Comparison of ENCODE assay signal across 8 cellular contexts in genomic region chr12:119876761-119877638, GRCh38. TPM values are rescaled to one million over a fixed set of nuclear protein-coding genes. Genes with fewer than 3 reads are reported as not detected.
A peak's percentile ranks its signal among the peaks of the same experiment; 100 is the strongest.
DNase-seq lines count a peak whose midpoint lies in the region; ATAC-seq, FAIRE-seq and TF ChIP-seq lines count a peak whose summit lies in the region.

Gene CIT (minus strand): TSS chr12:119877320. CDS start chr12:119876168, 1,152 bp downstream.

- H3K4me1 ChIP-seq in mammary epithelial cell (ENCODE audit: insufficient read depth, low read length) = peaks cover 11% of the 10 kb centered on the region
- H3K4me1 ChIP-seq in small intestine (ENCODE audit: control insufficient read depth in 2 of 2, insufficient read depth in 1 of 2, low read depth in 1 of 2, low read length in 1 of 2) = no peaks in the 10 kb centered on the region

- in situ Hi-C loops in mammary epithelial cell (cut with MboI; ENCODE audit: low sequenced_read_pairs in 2 of 2) = no loop called here

- H3K4me2 ChIP-seq in mammary epithelial cell (ENCODE audit: insufficient read depth, low read depth, low read length) = peak within 1 kb of the TSS; percentile 89

- intact Hi-C loops in mammary epithelial cell (cut with micrococcal nuclease) = no loop called here

- H3K79me2 ChIP-seq in mammary epithelial cell (ENCODE audit: insufficient read depth, low read length) = peaks cover 13% of the 10 kb centered on the region

- H3K9me3 ChIP-seq in mammary epithelial cell (replicated peaks; ENCODE audit: insufficient read depth, low read length) (no peaks in the 10 kb centered on the region), small intestine (ENCODE audit: control insufficient read depth, low read depth) (no peaks in the 10 kb centered on the region)

- H3K4me3 ChIP-seq in mammary epithelial cell (replicated peaks in 1 of 3; ENCODE audit: insufficient read depth in 1 of 3, low read depth in 2 of 3, low read length in 3 of 3) (peak within 1 kb of the TSS; percentile 65 to 100 (median 90)), small intestine (ENCODE audit: low read depth in 1 of 2, low read length in 2 of 2) (peak within 1 kb of the TSS; percentile 79 to 93)

- TF ChIP-seq CTCF in VCaP (conservative IDR thresholded peaks at IDR 0.05) = 0 out of 2 replicates have a peak, but pooled peaks have one; percentile 19
- TF ChIP-seq CTCF in mammary epithelial cell (conservative IDR thresholded peaks at IDR 0.05 in 1 of 2, IDR thresholded peaks at IDR 0.05 in 1 of 2; ENCODE audit: extremely low read depth in 1 of 2, insufficient read depth in 1 of 2, low read depth in 1 of 2, low read length in 2 of 2) = no peak

- H3K27ac ChIP-seq in VCaP = peak within 1 kb of the TSS; percentile 77
- H3K27ac ChIP-seq in mammary epithelial cell (ENCODE audit: insufficient read depth, low read depth, low read length) = peak within 1 kb of the TSS; percentile 59
- no peak within 1 kb of the TSS for H3K27ac ChIP-seq in small intestine (ENCODE audit: low read depth in 1 of 2, low read length in 1 of 2)

- H2AFZ ChIP-seq in mammary epithelial cell (ENCODE audit: low read depth, low read length) = peak within 1 kb of the TSS; percentile 96

- DNase-seq in AG08395 (ENCODE audit: low spot score) = peak; percentile 98
- DNase-seq in NCI-H2227 (lab: John Stamatoyannopoulos, UW; ENCODE audit: unreplicated experiment) = peak; percentile 97
- DNase-seq in mammary epithelial cell = peak; percentile 93
- DNase-seq in iPS-NIHi11 (ENCODE audit: low spot score) = peak; percentile 98
- DNase-seq in small intestine = peak; percentile 98

- no peaks in the 10 kb centered on the region for H4K20me1 ChIP-seq in mammary epithelial cell (ENCODE audit: insufficient read depth, low read length)

- dilution Hi-C loops in mammary epithelial cell (cut with HindIII; ENCODE audit: low sequenced_read_pairs) = no loop called here

- no peak for FAIRE-seq in small intestine (lab: Jason Lieb, UNC)

- H3K9ac ChIP-seq in mammary epithelial cell (ENCODE audit: insufficient read depth, low read length) = peak within 1 kb of the TSS; percentile 81

- peaks cover 2% of the 10 kb centered on the region for H3K36me3 ChIP-seq in mammary epithelial cell (ENCODE audit: insufficient read depth, low read length)
- no peaks in the 10 kb centered on the region for H3K36me3 ChIP-seq in small intestine (ENCODE audit: control insufficient read depth in 2 of 2, insufficient read depth in 2 of 2, low read length in 2 of 2)

- H3K27me3 ChIP-seq in mammary epithelial cell (ENCODE audit: insufficient read depth, low read length) (no peaks in the 10 kb centered on the region), small intestine (ENCODE audit: control insufficient read depth in 2 of 2, insufficient read depth in 2 of 2, low read length in 2 of 2) (no peaks in the 10 kb centered on the region)

- 3% methylated on average over 37 of the region's 56 CpGs for WGBS in mammary epithelial cell (ENCODE audit: low coverage, missing lambda C conversion rate)
- WGBS in small intestine, 3 donors = 0 to 1% (median 0%) methylated on average over 52 to 56 of the region's 56 CpGs

- ATAC-seq in GM18909 (IDR thresholded peaks at IDR 0.05; ENCODE audit: poor library complexity, unreplicated experiment) (peak; percentile 99), HG03159 (IDR thresholded peaks at IDR 0.05; ENCODE audit: unreplicated experiment) (peak; percentile 100)

- CTCF ChIA-PET in mammary epithelial cell (lab: Charles Lee; ENCODE audit: low non-redundant PET) = no interaction called here

- BruUV-seq in mammary epithelial cell (replicated peaks; lab: Mats Ljungman, UMichigan) = TSS peak; percentile 34

RNA-seq across cellular contexts. Expression of gene CIT, which starts in this region (rescaled TPM):
- total RNA-seq in mammary epithelial cell = 10 to 100 TPM in 1 of 2 donors, 1 to 10 TPM in 1; 3.2 to 30.0 TPM
- polyA plus RNA-seq in mammary epithelial cell (12.3 TPM), small intestine (1 to 10 TPM in 2 of 3 donors, under 1 TPM in 1; 0.22 to 6.1 (median 3.0) TPM)
- polyA minus RNA-seq in mammary epithelial cell = 122 TPM

Comparison
In these comparisons a context has a peak if more than half of its experiments do, and no peak if none do; other contexts are left out.
1. H3K27ac ChIP-seq: peak in VCaP (single experiment) and mammary epithelial cell (single experiment); none in small intestine (0 of 2).
2. Peak in every context shown above with its lines, with median percentiles within 50 percentile points of each other: DNase-seq.